17 cellular contexts compared by ENCODE assay signal in the genomic region with DNA sequence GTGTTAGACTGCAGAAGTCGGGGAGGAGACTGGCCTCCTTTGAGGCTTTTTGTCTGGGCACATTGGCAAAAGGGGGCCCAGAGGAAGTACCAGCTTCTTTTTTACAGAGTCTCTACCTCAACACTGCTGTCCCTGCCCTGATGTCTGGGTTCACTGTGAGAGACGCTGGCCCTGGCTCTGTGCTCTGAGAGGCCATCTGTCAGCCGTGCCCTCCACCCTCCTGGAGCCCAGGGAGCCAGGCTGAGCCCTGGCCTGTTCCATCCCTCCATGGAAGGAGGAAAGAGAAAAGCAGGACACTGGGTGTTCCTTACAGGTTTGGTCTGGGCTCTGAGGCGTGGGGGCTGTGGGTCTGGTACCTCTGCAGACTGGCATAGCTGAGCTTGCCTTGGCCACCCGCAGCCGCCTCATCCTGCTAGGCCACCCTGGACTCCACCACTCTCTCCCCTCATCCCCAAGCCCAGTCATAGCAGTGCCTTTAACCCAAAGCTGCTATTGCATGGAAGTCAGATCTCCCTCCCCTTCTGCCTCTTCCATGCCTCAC.
"Had no signal": no experiment of that assay in that cellular context is flagged by ENCODE, and none has a peak within 500 bp of the region (broad histone marks: within the 10 kb centered on the region; RNA-seq: fewer than 3 reads in every experiment).

No MANE protein-coding gene starts in this region.

- H3K27ac Mint-ChIP-seq: endodermal cell; naive thymus-derived CD4-positive, alpha-beta T cell had no signal

- H3K9me3 Mint-ChIP-seq: activated naive CD4-positive, alpha-beta T cell treated with anti-CD3 and anti-CD28 coated beads, Interleukin-2, amount 50 U/mL, for 72 hours; endodermal cell; naive thymus-derived CD4-positive, alpha-beta T cell had no signal

- H3K4me3 Mint-ChIP-seq: endodermal cell; naive thymus-derived CD4-positive, alpha-beta T cell had no signal

- ATAC-seq: activated naive CD4-positive, alpha-beta T cell treated with anti-CD3 and anti-CD28 coated beads, Interleukin-2, amount 50 U/mL, for 72 hours; gastrocnemius medialis; left lung; naive thymus-derived CD4-positive, alpha-beta T cell; pancreas; right lobe of liver had no signal

- H3K27me3 Mint-ChIP-seq: naive thymus-derived CD4-positive, alpha-beta T cell had no signal

- DNase-seq: activated T-cell treated with anti-CD3 and anti-CD28 coated beads, Interleukin-2, amount 50 U/mL, for 1 hour; brain microvascular endothelial cell; cortex of kidney; endodermal cell; esophagus squamous epithelium; gastrocnemius medialis; kidney glomerular epithelial cell; naive thymus-derived CD4-positive, alpha-beta T cell; right lobe of liver; stimulated activated CD4-positive, alpha-beta T cell treated with anti-CD3 and anti-CD28 coated beads, Interleukin-2, amount 100 ng/mL, for 48 hours; stimulated activated CD8-positive, alpha-beta memory T cell treated with anti-CD3 and anti-CD28 coated beads, Interleukin-4, amount 100 ng/mL, for 48 hours; stimulated activated naive CD4-positive, alpha-beta T cell; T-helper 9 cell; testis had no signal

- H3K36me3 Mint-ChIP-seq: activated naive CD4-positive, alpha-beta T cell treated with anti-CD3 and anti-CD28 coated beads, Interleukin-2, amount 50 U/mL, for 72 hours; naive thymus-derived CD4-positive, alpha-beta T cell had no signal
